ENCODE assay signal across 8 cellular contexts in genomic region chr17:37643829-37644228, GRCh38. TPM values are rescaled to one million over a fixed set of nuclear protein-coding genes. Genes with fewer than 3 reads are reported as not detected.
A peak's percentile ranks its signal among the peaks of the same experiment; 100 is the strongest.
DNase-seq lines count a peak whose midpoint lies in the region; ATAC-seq, FAIRE-seq and TF ChIP-seq lines count a peak whose summit lies in the region.

No MANE protein-coding gene starts in this region.

- H3K27me3 ChIP-seq in body of pancreas (no peaks in the 10 kb centered on the region), mesenchymal stem cell (ENCODE audit: control insufficient read depth in 1 of 2, insufficient read depth in 1 of 2, low read length in 2 of 2) (peaks cover 0 to 31% of the 10 kb centered on the region in 2 experiments)

- H3K36me3 ChIP-seq in body of pancreas (replicated peaks in 1 of 2; ENCODE audit: insufficient read depth in 1 of 2, low read depth in 2 of 2) (peaks cover 0 to 1% of the 10 kb centered on the region in 2 donors), mesenchymal stem cell (ENCODE audit: control insufficient read depth in 1 of 2, insufficient read depth in 2 of 2, low read depth in 1 of 2, low read length in 2 of 2) (peaks cover 3 to 22% of the 10 kb centered on the region in 2 experiments)

- peak overlapping the region; percentile 30 for H3K4me2 ChIP-seq in mesenchymal stem cell (ENCODE audit: low read length, poor library complexity, severe bottlenecking)

- H3K14ac ChIP-seq in mesenchymal stem cell (ENCODE audit: low read length in 2 of 2): no peak overlapping the region

- no peak overlapping the region for H2BK5ac ChIP-seq in mesenchymal stem cell (ENCODE audit: low read depth, low read length, poor library complexity, severe bottlenecking)

- H3K18ac ChIP-seq in mesenchymal stem cell (ENCODE audit: low read depth in 1 of 2, low read length in 2 of 2): no peak overlapping the region

- intact Hi-C loops in body of pancreas (cut with DNase I): no loop called here

- H4K8ac ChIP-seq in mesenchymal stem cell (ENCODE audit: low read length): peak overlapping the region; percentile 12

- H2AFZ ChIP-seq in mesenchymal stem cell (ENCODE audit: low read depth, low read length): no peak overlapping the region

- H3K79me1 ChIP-seq in mesenchymal stem cell (replicated peaks; ENCODE audit: low read length, poor library complexity, severe bottlenecking): no peaks in the 10 kb centered on the region

- no peak for FAIRE-seq in GM19239 (lab: Jason Lieb, UNC)

- H4K91ac ChIP-seq in mesenchymal stem cell (ENCODE audit: low read length): no peak overlapping the region

- no peak overlapping the region for H2AK5ac ChIP-seq in mesenchymal stem cell (ENCODE audit: low read length, severe bottlenecking)

- H2BK12ac ChIP-seq in mesenchymal stem cell (ENCODE audit: low read length in 2 of 2): no peak overlapping the region

- H2BK15ac ChIP-seq in mesenchymal stem cell (ENCODE audit: low read depth, poor library complexity, severe bottlenecking): no peak overlapping the region

- ATAC-seq in stimulated activated naive CD8-positive, alpha-beta T cell treated with anti-CD3 and anti-CD28 coated beads, Interleukin-15, Interleukin-2, amounts not matched to agents 100 U/mL and 50 U/mL, for 24 hours: no peak
- ATAC-seq in body of pancreas (peak; percentile 72), GM18868 (IDR thresholded peaks at IDR 0.05; ENCODE audit: unreplicated experiment) (no peak)

- H3K27ac ChIP-seq in body of pancreas (peak overlapping the region; percentile 58 to 90 (median 73)), mesenchymal stem cell (ENCODE audit: low read length, poor library complexity, severe bottlenecking) (no peak overlapping the region)

- H3K9me3 ChIP-seq in body of pancreas: no peaks in the 10 kb centered on the region
- no peaks in the 10 kb centered on the region for H3K9me3 ChIP-seq in mesenchymal stem cell (ENCODE audit: control insufficient read depth, low read length)

- H3K4me3 ChIP-seq in body of pancreas (no peak overlapping the region), mesenchymal stem cell (ENCODE audit: insufficient read depth in 1 of 2, low read depth in 1 of 2, low read length in 2 of 2) (peak overlapping the region in 1 of 2 experiments; percentile 92)

- H3K4ac ChIP-seq in mesenchymal stem cell (ENCODE audit: low read depth in 1 of 2, low read length in 2 of 2): no peak overlapping the region

- H3K23ac ChIP-seq in mesenchymal stem cell (ENCODE audit: low read length in 2 of 2): no peak overlapping the region

- H3K4me1 Mint-ChIP-seq in stimulated activated naive CD8-positive, alpha-beta T cell treated with anti-CD3 and anti-CD28 coated beads, Interleukin-15, Interleukin-2, amounts not matched to agents 100 ng/mL and 50 ng/mL, for 24 hours (ENCODE audit: low read depth): peaks cover 41% of the 10 kb centered on the region

- H3K9ac ChIP-seq in mesenchymal stem cell (ENCODE audit: low read length): peak overlapping the region; percentile 98

- peak overlapping the region; percentile 95 for H3K4me3 Mint-ChIP-seq in stimulated activated naive CD8-positive, alpha-beta T cell treated with anti-CD3 and anti-CD28 coated beads, Interleukin-15, Interleukin-2, amounts not matched to agents 100 ng/mL and 50 ng/mL, for 24 hours

- no peaks in the 10 kb centered on the region for H3K9me3 Mint-ChIP-seq in stimulated activated naive CD8-positive, alpha-beta T cell treated with anti-CD3 and anti-CD28 coated beads, Interleukin-15, Interleukin-2, amounts not matched to agents 100 ng/mL and 50 ng/mL, for 24 hours

- DNase-seq in stimulated activated naive CD8-positive, alpha-beta T cell treated with anti-CD3 and anti-CD28 coated beads, Interleukin-15, Interleukin-2, amounts not matched to agents 100 U/mL and 50 U/mL, for 24 hours: no peak
- DNase-seq in body of pancreas (peak; percentile 26 to 59 (median 47)), mesenchymal stem cell (no peak), cerebellar nuclear complex (lab: John Stamatoyannopoulos, UW) (no peak), GM19239 (ENCODE audit: insufficient read length, low spot score) (no peak), NCI-H2196 (lab: John Stamatoyannopoulos, UW; ENCODE audit: unreplicated experiment) (no peak)

- H3K27me3 Mint-ChIP-seq in stimulated activated naive CD8-positive, alpha-beta T cell treated with anti-CD3 and anti-CD28 coated beads, Interleukin-15, Interleukin-2, amounts not matched to agents 100 ng/mL and 50 ng/mL, for 24 hours: peaks cover 41% of the 10 kb centered on the region

- no peak overlapping the region for H2BK120ac ChIP-seq in mesenchymal stem cell (ENCODE audit: low read depth, low read length)

- peaks cover 31% of the 10 kb centered on the region for H3K36me3 Mint-ChIP-seq in stimulated activated naive CD8-positive, alpha-beta T cell treated with anti-CD3 and anti-CD28 coated beads, Interleukin-15, Interleukin-2, amounts not matched to agents 100 ng/mL and 50 ng/mL, for 24 hours (ENCODE audit: low read depth)

- no peak overlapping the region for H3K27ac Mint-ChIP-seq in stimulated activated naive CD8-positive, alpha-beta T cell treated with anti-CD3 and anti-CD28 coated beads, Interleukin-15, Interleukin-2, amounts not matched to agents 100 ng/mL and 50 ng/mL, for 24 hours

- 3 to 6% methylated on average over 3 of the region's 3 CpGs for WGBS in body of pancreas, 2 donors
- WGBS in mesenchymal stem cell: 69% methylated on average over 3 of the region's 3 CpGs

- peaks cover 27% of the 10 kb centered on the region for H3K4me1 ChIP-seq in body of pancreas
- H3K4me1 ChIP-seq in mesenchymal stem cell (ENCODE audit: control insufficient read depth, insufficient read depth, low read depth, low read length): no peaks in the 10 kb centered on the region

- TF ChIP-seq CTCF in body of pancreas (IDR thresholded peaks at IDR 0.05): no peak

- no peak for TF ChIP-seq POLR2A in body of pancreas (IDR thresholded peaks at IDR 0.05)

RNA-seq across cellular contexts. Expression of gene DDX52, which starts 0.6 kb away (rescaled TPM):
- total RNA-seq in body of pancreas: 10 to 100 TPM; 10.9 to 20.5 TPM
- polyA plus RNA-seq in mesenchymal stem cell (2013, experiment 1 of 2): 27.2 TPM
- 28.6 TPM for polyA plus RNA-seq in mesenchymal stem cell (2013, experiment 2 of 2)

RNA-seq across cellular contexts. Expression of gene SYNRG, which starts 34.6 kb away (rescaled TPM):
- 10 to 100 TPM; 14.2 to 21.3 TPM for total RNA-seq in body of pancreas
- polyA plus RNA-seq in mesenchymal stem cell (2013, experiment 1 of 2): 18.9 TPM
- polyA plus RNA-seq in mesenchymal stem cell (2013, experiment 2 of 2): 17.9 TPM

Comparison
In these comparisons a context has a peak if more than half of its experiments do, and no peak if none do; other contexts are left out.
1. DNase-seq: peak in body of pancreas (4 of 4); none in stimulated activated naive CD8-positive, alpha-beta T cell treated with anti-CD3 and anti-CD28 coated beads, Interleukin-15, Interleukin-2, amounts not matched to agents 100 U/mL and 50 U/mL, for 24 hours (single experiment), mesenchymal stem cell (single experiment), cerebellar nuclear complex (0 of 2), GM19239 (single experiment) and NCI-H2196 (single experiment).